In the genomic region with DNA sequence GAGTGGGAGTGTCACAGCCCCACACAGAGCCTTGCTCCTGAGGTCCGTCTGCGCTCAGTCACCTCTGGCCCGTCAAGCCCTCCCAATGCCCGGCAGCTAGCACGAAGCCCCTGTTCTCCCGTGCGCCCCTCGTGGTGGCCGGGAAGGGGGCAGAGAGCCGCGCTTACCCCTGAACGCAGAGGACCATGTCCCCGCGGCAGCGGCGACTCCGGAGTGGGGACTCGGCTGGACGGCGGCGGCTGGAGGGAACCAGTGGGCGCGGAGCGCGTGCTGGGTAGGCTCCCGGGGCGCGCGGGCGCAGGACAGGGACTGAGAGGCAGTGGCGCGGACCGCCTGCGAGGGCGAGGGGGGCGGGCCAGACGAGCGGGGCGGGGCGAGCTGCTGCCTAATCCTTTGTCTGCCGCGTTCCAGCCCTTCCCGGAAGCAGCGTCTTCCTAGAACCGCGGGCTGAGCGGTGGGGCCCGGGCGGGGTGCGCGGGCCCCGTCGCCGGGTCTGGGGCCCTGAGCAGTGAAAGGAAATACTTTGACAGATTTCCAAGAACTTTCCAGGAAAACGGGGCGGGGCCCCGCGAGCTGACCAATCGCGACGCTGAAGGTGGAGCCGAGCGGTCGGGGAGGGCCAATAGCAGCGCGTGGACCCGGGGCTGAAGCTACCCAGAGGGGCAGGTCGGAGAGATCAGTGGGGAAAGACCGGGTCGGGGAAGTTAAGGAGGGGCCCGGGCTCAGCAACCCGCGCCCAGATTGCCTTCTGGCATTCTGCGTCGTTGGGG, we compare ENCODE assay signal across 8 cellular contexts. TPM values are rescaled to one million over a fixed set of nuclear protein-coding genes. Genes with fewer than 3 reads are reported as not detected.
A peak's percentile ranks its signal among the peaks of the same experiment; 100 is the strongest.
DNase-seq lines count a peak whose midpoint lies in the region; ATAC-seq, FAIRE-seq and TF ChIP-seq lines count a peak whose summit lies in the region.

A gene with protein sequence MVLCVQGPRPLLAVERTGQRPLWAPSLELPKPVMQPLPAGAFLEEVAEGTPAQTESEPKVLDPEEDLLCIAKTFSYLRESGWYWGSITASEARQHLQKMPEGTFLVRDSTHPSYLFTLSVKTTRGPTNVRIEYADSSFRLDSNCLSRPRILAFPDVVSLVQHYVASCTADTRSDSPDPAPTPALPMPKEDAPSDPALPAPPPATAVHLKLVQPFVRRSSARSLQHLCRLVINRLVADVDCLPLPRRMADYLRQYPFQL (minus strand): TSS at position 311 of the 770 bp plus-strand sequence. CDS start 124 bp downstream, at position 187.

- no peak within 1 kb of the TSS for H3K14ac ChIP-seq in H1 (ENCODE audit: insufficient read length)

- no peak within 1 kb of the TSS for H2BK20ac ChIP-seq in H1 (ENCODE audit: low read length)

- no peak within 1 kb of the TSS for H3K27ac ChIP-seq in H1 (ENCODE audit: low read depth, low read length)

- CTCF ChIA-PET in H1 (lab: Charles Lee; ENCODE audit: partially characterized antibody): interaction anchor here (0.6 to 50.4 kb wide), 8 partner anchors 10 to 777 kb away, joined by 3 to 1262 read pairs (median 5); a partner anchor contains a TSS

- no peak for TF ChIP-seq EP300 in H1 (IDR thresholded peaks at IDR 0.05; ENCODE audit: borderline replicate concordance in 1 of 2, low read depth in 2 of 2, low read length in 2 of 2)

- no peak within 1 kb of the TSS for H2AK5ac ChIP-seq in H1 (ENCODE audit: low read depth, low read length)

- no peak within 1 kb of the TSS for H2BK120ac ChIP-seq in H1 (replicated peaks; ENCODE audit: low read depth, low read length)

- no peak within 1 kb of the TSS for H2AFZ ChIP-seq in H1 (ENCODE audit: low read length)

- peak; percentile 73 for ATAC-seq in GM19452 (IDR thresholded peaks at IDR 0.05; ENCODE audit: unreplicated experiment)

- peak within 1 kb of the TSS; percentile 68 to 82 for H3K4me2 ChIP-seq in H1 (ENCODE audit: insufficient read depth in 1 of 2, low read depth in 2 of 2, low read length in 2 of 2)

- peak; percentile 63 for FAIRE-seq in H1 (lab: Jason Lieb, UNC)

- no peak within 1 kb of the TSS for H2BK15ac ChIP-seq in H1 (ENCODE audit: low read length)

- H4K5ac ChIP-seq in H1 (ENCODE audit: insufficient read length, low read depth, low read length): peak within 1 kb of the TSS; percentile 35

- peak; percentile 30 to 46; a peak in 2 of 4 replicates for TF ChIP-seq RAD21 in H1 (IDR thresholded peaks at IDR 0.05 in 1 of 2, conservative IDR thresholded peaks at IDR 0.05 in 1 of 2; ENCODE audit: low read depth in 2 of 2, low read length in 2 of 2)

- peaks cover 9% of the 10 kb centered on the region; the same call in 1 of the 2 replicates for H3K23me2 ChIP-seq in H1 (ENCODE audit: low read depth, low read length)

- no peaks in the 10 kb centered on the region for H3K79me1 ChIP-seq in H1 (ENCODE audit: low read depth, low read length)

- H3K18ac ChIP-seq in H1 (ENCODE audit: extremely low read depth, low read length): peak within 1 kb of the TSS; percentile 60

- no peak within 1 kb of the TSS for H3K23ac ChIP-seq in H1 (ENCODE audit: insufficient read length)

- peak within 1 kb of the TSS; percentile 77; the same call in 1 of the 2 replicates for H4K8ac ChIP-seq in H1 (ENCODE audit: extremely low read depth, insufficient read depth, low read length)

- peak within 1 kb of the TSS; percentile 75; the same call in 1 of the 2 replicates for H2BK12ac ChIP-seq in H1 (ENCODE audit: low read depth, low read length)

- H3K4me1 ChIP-seq in H1 (replicated peaks in 1 of 4; ENCODE audit: control insufficient read depth in 3 of 4, insufficient read depth in 4 of 4, low read length in 3 of 4): peaks cover 0 to 14% (median 5%) of the 10 kb centered on the region in 4 experiments; a peak in 5 of 7 replicates

- peak within 1 kb of the TSS; percentile 39 to 70 (median 50) for H3K4me3 ChIP-seq in H1 (ENCODE audit: extremely low read depth in 1 of 4, insufficient read depth in 2 of 4, low read depth in 3 of 4, low read length in 4 of 4)

- 1% methylated on average over 46 of the region's 75 CpGs; no CpG with 5 or more reads in 1 of the 2 experiments for WGBS in H1 (ENCODE audit: extremely low coverage in 1 of 2, insufficient coverage in 1 of 2, insufficient read length in 1 of 2, insufficient replicate concordance in 2 of 2, low coverage in 1 of 2, low lambda C conversion rate in 2 of 2, missing lambda C conversion rate in 1 of 2), 2 experiments

- no peaks in the 10 kb centered on the region for H3K79me2 ChIP-seq in H1 (ENCODE audit: control insufficient read depth in 1 of 2, insufficient read depth in 2 of 2, low read length in 2 of 2)

- POLR2A ChIA-PET in H1 (lab: Charles Lee; ENCODE audit: partially characterized antibody): interaction anchor here (0.6 to 2.1 kb wide), 5 partner anchors 13 to 96 kb away, joined by 3 to 7 read pairs (median 4); a partner anchor contains a TSS

- peak in 2 of 3 experiments; percentile 63 to 81; a peak in 3 of 4 replicates for TF ChIP-seq CTCF in H1 (IDR thresholded peaks at IDR 0.05; ENCODE audit: control extremely low read depth in 1 of 3, insufficient read depth in 1 of 3, low read depth in 1 of 3, low read length in 3 of 3)

- DNase-seq in COR-L47 (lab: John Stamatoyannopoulos, UW) (peak; percentile 65), HK-2 (ENCODE audit: unreplicated experiment) (peak; percentile 94), NOMO-1 treated with DMSO at 0.1 percent for 48 hours (lab: John Stamatoyannopoulos, UW; ENCODE audit: unreplicated experiment) (peak; percentile 98), H1 (ENCODE audit: low read depth in 1 of 2, low spot score in 2 of 2) (peak; percentile 84 to 97), mesenteric fat pad (ENCODE audit: low spot score) (peak; percentile 98)
- peak; percentile 85 to 96 for DNase-seq in activated CD8-positive, alpha-beta memory T cell treated with anti-CD3 and anti-CD28 coated beads for 4 hours (ENCODE audit: low read depth in 2 of 2)
- DNase-seq in stimulated activated CD8-positive, alpha-beta memory T cell treated with anti-CD3 and anti-CD28 coated beads, Interleukin-15, amount 100 ng/mL, for 24 hours (ENCODE audit: low read depth): peak; percentile 94

- peak within 1 kb of the TSS; percentile 17 for H3K56ac ChIP-seq in H1 (replicated peaks; ENCODE audit: insufficient read length, low read depth, low read length)

- H3K9me3 ChIP-seq in H1 (ENCODE audit: insufficient read depth in 2 of 2, low read depth in 1 of 2, low read length in 1 of 2): no peaks in the 10 kb centered on the region

- H3K9ac ChIP-seq in H1 (replicated peaks in 1 of 4; ENCODE audit: extremely low read depth in 1 of 4, low read depth in 3 of 4, low read length in 3 of 4): peak within 1 kb of the TSS in 3 of 4 experiments; percentile 24 to 54 (median 53); a peak in 5 of 7 replicates

- H4K20me1 ChIP-seq in H1 (replicated peaks in 1 of 2; ENCODE audit: control insufficient read depth in 1 of 2, insufficient read depth in 2 of 2, low read length in 2 of 2): peaks cover 0 to 15% of the 10 kb centered on the region in 2 experiments

- no peak within 1 kb of the TSS; the same call in 1 of the 2 replicates for H2BK5ac ChIP-seq in H1 (ENCODE audit: low read depth, low read length)

- peaks cover 12 to 39% (median 32%) of the 10 kb centered on the region in 4 experiments; a peak in 6 of 7 replicates for H3K27me3 ChIP-seq in H1 (replicated peaks in 1 of 4; ENCODE audit: control insufficient read depth in 3 of 4, extremely low read depth in 1 of 4, insufficient read depth in 3 of 4, low read length in 3 of 4)

- H3K4ac ChIP-seq in H1 (replicated peaks; ENCODE audit: insufficient read length, low read depth, low read length): no peak within 1 kb of the TSS

- no peak within 1 kb of the TSS for H4K91ac ChIP-seq in H1 (replicated peaks; ENCODE audit: insufficient read length, low read length)

- H3K36me3 ChIP-seq in H1 (ENCODE audit: control insufficient read depth in 2 of 4, insufficient read depth in 4 of 4, low read length in 3 of 4): no peaks in the 10 kb centered on the region

- no peak for TF ChIP-seq POLR2A in H1 (IDR thresholded peaks at IDR 0.05; ENCODE audit: control extremely low read depth in 1 of 2, low read depth in 2 of 2, low read length in 2 of 2)

TF ChIP-seq in H1, 55 proteins besides CTCF, POLR2A, EP300 and RAD21 (continues in another document):
- TF ChIP-seq HDAC2 (IDR thresholded peaks at IDR 0.05; ENCODE audit: borderline replicate concordance in 1 of 2, low read depth in 2 of 2, low read length in 2 of 2): no peak
- TF ChIP-seq CTBP2 (IDR thresholded peaks at IDR 0.05; ENCODE audit: borderline replicate concordance, insufficient read depth, insufficient read length, low read length): no peak
- TF ChIP-seq BACH1 (IDR thresholded peaks at IDR 0.05; ENCODE audit: low read length): 0 out of 2 replicates have a peak, but pooled peaks have one; percentile 16
- TF ChIP-seq ZNF274 (IDR thresholded peaks at IDR 0.05; ENCODE audit: borderline replicate concordance, extremely low read depth, low read length): no peak
- 0 out of 2 replicates have a peak, but pooled peaks have one; percentile 1 for TF ChIP-seq TBP (IDR thresholded peaks at IDR 0.05; ENCODE audit: low read depth, low read length)
- TF ChIP-seq ASH2L (IDR thresholded peaks at IDR 0.05; ENCODE audit: low read length): peak; percentile 63
- TF ChIP-seq, protein P1, sequence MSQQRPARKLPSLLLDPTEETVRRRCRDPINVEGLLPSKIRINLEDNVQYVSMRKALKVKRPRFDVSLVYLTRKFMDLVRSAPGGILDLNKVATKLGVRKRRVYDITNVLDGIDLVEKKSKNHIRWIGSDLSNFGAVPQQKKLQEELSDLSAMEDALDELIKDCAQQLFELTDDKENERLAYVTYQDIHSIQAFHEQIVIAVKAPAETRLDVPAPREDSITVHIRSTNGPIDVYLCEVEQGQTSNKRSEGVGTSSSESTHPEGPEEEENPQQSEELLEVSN (IDR thresholded peaks at IDR 0.05): peak; percentile 95
- peak; percentile 87 for TF ChIP-seq KDM4A (IDR thresholded peaks at IDR 0.05; ENCODE audit: low read depth, low read length, severe bottlenecking)
- TF ChIP-seq, protein P2, sequence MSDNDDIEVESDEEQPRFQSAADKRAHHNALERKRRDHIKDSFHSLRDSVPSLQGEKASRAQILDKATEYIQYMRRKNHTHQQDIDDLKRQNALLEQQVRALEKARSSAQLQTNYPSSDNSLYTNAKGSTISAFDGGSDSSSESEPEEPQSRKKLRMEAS (IDR thresholded peaks at IDR 0.05): peak; percentile 90
- TF ChIP-seq GABPA (IDR thresholded peaks at IDR 0.05; ENCODE audit: borderline replicate concordance, insufficient read depth, low read length): peak; percentile 46; the same call in 1 of the 2 replicates

RNA-seq across cellular contexts. Expression of the gene that starts here (rescaled TPM):
- 1.9 and 3.1 TPM in 2 replicates for total RNA-seq in H1 (2021; fragmentation: NEBNext Ultra II Directional; extraction: Animal tissue kit (Norgen Biotek cat#: 25700))
- polyA plus RNA-seq in H1 (2011; rRNA removed): 2.2 and 3.0 TPM in 2 replicates
- 1.0 TPM for polyA plus RNA-seq in H1 (2011; cell fraction: cytosol; rRNA removed)
- polyA plus RNA-seq in H1 (2011; cell fraction: nucleus; rRNA removed): 1.6 TPM
- polyA plus RNA-seq in H1 (2012, experiment 1 of 2): 1.4 to 2.6 TPM (median 1.8 TPM) in 4 replicates
- polyA plus RNA-seq in H1 (2012, experiment 2 of 2): 1.7 TPM
- 1.7 TPM for polyA plus RNA-seq in H1 (2013, experiment 1 of 2)
- polyA plus RNA-seq in H1 (2013, experiment 2 of 2): 1.7 TPM
- 1.8 TPM in 2 replicates for polyA minus RNA-seq in H1 (2011; rRNA and poly(A)+ RNA removed)
- 1.6 TPM for polyA minus RNA-seq in H1 (2011; cell fraction: cytosol; rRNA and poly(A)+ RNA removed)
- polyA minus RNA-seq in H1 (2011; cell fraction: nucleus; rRNA and poly(A)+ RNA removed): 2.2 TPM
- total RNA-seq in mesenteric fat pad: 56.2 TPM

Comparison
In these comparisons a context has a peak if more than half of its experiments do, and no peak if none do; other contexts are left out.
1. RNA of the gene that starts here (total RNA-seq): 56.2 TPM in mesenteric fat pad (single experiment); 1.9 to 3.1 TPM in H1; every median in the first group is over 10 times any median in the second.
2. Peak in every context shown above with its lines, with median percentiles within 50 percentile points of each other: DNase-seq.